In the genomic region with DNA sequence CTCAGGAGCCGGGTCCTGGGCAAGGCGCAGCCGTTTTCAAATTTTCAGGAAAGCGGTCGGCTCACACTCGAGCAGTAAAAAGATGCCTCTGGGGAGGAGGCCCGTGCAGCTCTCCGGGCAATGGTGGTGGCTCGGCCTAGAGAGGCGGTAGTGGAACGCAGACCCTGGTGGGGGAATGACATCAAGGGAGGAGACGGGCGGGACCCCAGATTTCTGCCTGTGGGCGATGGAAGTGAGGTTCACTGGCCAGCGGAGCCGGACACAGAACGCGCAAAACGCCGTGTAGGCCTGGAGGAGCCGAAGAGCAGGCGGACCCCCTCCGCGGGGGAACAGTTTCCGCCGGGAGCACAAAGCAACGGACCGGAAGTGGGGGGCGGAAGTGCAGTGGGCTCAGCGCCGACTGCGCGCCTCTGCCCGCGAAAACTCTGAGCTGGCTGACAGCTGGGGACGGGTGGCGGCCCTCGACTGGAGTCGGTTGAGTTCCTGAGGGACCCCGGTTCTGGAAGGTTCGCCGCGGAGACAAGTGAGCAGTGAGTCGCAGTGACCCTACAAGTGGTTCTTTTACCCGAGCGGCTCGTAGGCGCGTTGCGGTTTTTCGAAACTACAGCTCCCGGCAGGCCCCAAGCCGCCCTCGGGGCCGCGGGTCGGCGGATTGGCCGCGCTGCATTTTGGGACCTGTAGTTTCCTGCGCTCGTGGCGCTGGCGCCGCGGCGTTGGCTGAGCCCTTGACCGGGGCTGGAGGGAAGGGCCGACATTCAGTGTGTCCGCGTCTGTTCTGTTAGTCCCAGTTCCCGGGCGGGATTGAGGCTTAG, we compare ENCODE assay signal across 1 cellular context.
TF ChIP-seq lines count a peak whose summit lies in the region.

A gene with protein sequence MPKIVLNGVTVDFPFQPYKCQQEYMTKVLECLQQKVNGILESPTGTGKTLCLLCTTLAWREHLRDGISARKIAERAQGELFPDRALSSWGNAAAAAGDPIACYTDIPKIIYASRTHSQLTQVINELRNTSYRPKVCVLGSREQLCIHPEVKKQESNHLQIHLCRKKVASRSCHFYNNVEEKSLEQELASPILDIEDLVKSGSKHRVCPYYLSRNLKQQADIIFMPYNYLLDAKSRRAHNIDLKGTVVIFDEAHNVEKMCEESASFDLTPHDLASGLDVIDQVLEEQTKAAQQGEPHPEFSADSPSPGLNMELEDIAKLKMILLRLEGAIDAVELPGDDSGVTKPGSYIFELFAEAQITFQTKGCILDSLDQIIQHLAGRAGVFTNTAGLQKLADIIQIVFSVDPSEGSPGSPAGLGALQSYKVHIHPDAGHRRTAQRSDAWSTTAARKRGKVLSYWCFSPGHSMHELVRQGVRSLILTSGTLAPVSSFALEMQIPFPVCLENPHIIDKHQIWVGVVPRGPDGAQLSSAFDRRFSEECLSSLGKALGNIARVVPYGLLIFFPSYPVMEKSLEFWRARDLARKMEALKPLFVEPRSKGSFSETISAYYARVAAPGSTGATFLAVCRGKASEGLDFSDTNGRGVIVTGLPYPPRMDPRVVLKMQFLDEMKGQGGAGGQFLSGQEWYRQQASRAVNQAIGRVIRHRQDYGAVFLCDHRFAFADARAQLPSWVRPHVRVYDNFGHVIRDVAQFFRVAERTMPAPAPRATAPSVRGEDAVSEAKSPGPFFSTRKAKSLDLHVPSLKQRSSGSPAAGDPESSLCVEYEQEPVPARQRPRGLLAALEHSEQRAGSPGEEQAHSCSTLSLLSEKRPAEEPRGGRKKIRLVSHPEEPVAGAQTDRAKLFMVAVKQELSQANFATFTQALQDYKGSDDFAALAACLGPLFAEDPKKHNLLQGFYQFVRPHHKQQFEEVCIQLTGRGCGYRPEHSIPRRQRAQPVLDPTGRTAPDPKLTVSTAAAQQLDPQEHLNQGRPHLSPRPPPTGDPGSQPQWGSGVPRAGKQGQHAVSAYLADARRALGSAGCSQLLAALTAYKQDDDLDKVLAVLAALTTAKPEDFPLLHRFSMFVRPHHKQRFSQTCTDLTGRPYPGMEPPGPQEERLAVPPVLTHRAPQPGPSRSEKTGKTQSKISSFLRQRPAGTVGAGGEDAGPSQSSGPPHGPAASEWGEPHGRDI (N-terminal part only) (plus strand): TSS at position 376 of the 812 bp plus-strand sequence. CDS start 1,091 bp downstream, outside the sequence.

TF ChIP-seq in HepG2, 621 proteins besides CTCF, POLR2A, EP300 and RAD21 (continued from another document and continues in another):
- TF ChIP-seq, protein P1, sequence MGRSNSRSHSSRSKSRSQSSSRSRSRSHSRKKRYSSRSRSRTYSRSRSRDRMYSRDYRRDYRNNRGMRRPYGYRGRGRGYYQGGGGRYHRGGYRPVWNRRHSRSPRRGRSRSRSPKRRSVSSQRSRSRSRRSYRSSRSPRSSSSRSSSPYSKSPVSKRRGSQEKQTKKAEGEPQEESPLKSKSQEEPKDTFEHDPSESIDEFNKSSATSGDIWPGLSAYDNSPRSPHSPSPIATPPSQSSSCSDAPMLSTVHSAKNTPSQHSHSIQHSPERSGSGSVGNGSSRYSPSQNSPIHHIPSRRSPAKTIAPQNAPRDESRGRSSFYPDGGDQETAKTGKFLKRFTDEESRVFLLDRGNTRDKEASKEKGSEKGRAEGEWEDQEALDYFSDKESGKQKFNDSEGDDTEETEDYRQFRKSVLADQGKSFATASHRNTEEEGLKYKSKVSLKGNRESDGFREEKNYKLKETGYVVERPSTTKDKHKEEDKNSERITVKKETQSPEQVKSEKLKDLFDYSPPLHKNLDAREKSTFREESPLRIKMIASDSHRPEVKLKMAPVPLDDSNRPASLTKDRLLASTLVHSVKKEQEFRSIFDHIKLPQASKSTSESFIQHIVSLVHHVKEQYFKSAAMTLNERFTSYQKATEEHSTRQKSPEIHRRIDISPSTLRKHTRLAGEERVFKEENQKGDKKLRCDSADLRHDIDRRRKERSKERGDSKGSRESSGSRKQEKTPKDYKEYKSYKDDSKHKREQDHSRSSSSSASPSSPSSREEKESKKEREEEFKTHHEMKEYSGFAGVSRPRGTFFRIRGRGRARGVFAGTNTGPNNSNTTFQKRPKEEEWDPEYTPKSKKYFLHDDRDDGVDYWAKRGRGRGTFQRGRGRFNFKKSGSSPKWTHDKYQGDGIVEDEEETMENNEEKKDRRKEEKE (IDR thresholded peaks at IDR 0.05), result no peak
- TF ChIP-seq, protein P2, sequence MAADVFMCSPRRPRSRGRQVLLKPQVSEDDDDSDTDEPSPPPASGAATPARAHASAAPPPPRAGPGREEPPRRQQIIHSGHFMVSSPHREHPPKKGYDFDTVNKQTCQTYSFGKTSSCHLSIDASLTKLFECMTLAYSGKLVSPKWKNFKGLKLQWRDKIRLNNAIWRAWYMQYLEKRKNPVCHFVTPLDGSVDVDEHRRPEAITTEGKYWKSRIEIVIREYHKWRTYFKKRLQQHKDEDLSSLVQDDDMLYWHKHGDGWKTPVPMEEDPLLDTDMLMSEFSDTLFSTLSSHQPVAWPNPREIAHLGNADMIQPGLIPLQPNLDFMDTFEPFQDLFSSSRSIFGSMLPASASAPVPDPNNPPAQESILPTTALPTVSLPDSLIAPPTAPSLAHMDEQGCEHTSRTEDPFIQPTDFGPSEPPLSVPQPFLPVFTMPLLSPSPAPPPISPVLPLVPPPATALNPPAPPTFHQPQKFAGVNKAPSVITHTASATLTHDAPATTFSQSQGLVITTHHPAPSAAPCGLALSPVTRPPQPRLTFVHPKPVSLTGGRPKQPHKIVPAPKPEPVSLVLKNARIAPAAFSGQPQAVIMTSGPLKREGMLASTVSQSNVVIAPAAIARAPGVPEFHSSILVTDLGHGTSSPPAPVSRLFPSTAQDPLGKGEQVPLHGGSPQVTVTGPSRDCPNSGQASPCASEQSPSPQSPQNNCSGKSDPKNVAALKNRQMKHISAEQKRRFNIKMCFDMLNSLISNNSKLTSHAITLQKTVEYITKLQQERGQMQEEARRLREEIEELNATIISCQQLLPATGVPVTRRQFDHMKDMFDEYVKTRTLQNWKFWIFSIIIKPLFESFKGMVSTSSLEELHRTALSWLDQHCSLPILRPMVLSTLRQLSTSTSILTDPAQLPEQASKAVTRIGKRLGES (CRISPR knock-in tag; IDR thresholded peaks at IDR 0.05; ENCODE audit: borderline replicate concordance), result peak; percentile 88
- TF ChIP-seq, protein P3, sequence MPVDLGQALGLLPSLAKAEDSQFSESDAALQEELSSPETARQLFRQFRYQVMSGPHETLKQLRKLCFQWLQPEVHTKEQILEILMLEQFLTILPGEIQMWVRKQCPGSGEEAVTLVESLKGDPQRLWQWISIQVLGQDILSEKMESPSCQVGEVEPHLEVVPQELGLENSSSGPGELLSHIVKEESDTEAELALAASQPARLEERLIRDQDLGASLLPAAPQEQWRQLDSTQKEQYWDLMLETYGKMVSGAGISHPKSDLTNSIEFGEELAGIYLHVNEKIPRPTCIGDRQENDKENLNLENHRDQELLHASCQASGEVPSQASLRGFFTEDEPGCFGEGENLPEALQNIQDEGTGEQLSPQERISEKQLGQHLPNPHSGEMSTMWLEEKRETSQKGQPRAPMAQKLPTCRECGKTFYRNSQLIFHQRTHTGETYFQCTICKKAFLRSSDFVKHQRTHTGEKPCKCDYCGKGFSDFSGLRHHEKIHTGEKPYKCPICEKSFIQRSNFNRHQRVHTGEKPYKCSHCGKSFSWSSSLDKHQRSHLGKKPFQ (CRISPR knock-in tag; IDR thresholded peaks at IDR 0.05; ENCODE audit: insufficient replicate concordance), result peak; percentile 68
- TF ChIP-seq AHR (CRISPR knock-in tag; IDR thresholded peaks at IDR 0.05) (peak; percentile 96), ZKSCAN8 (CRISPR knock-in tag; IDR thresholded peaks at IDR 0.05; ENCODE audit: borderline replicate concordance) (no peak), HNF4A (CRISPR knock-in tag; IDR thresholded peaks at IDR 0.05) (peak; percentile 62), ZNF672 (CRISPR knock-in tag; IDR thresholded peaks at IDR 0.05) (no peak), THAP11 (CRISPR knock-in tag; IDR thresholded peaks at IDR 0.05) (peak; percentile 99), ZNF367 (CRISPR knock-in tag; IDR thresholded peaks at IDR 0.05; ENCODE audit: borderline replicate concordance) (peak; percentile 95; the same call in 1 of the 2 replicates), ZNF614 (CRISPR knock-in tag; IDR thresholded peaks at IDR 0.05; ENCODE audit: borderline replicate concordance) (peak; percentile 97; the same call in 1 of the 2 replicates), PHF20 (CRISPR knock-in tag; IDR thresholded peaks at IDR 0.05) (peak; percentile 98), ZNF460 (CRISPR knock-in tag; IDR thresholded peaks at IDR 0.05; ENCODE audit: borderline replicate concordance) (no peak; the same call in 1 of the 2 replicates), HMG20A (CRISPR knock-in tag; IDR thresholded peaks at IDR 0.05; ENCODE audit: borderline replicate concordance) (no peak), IKZF1 (IDR thresholded peaks at IDR 0.05) (no peak), MAZ (IDR thresholded peaks at IDR 0.05; ENCODE audit: borderline replicate concordance, low read depth, low read length) (peak; percentile 91), MAZ (CRISPR knock-in tag; IDR thresholded peaks at IDR 0.05; ENCODE audit: low read depth) (peak; percentile 97), EED (CRISPR knock-in tag; IDR thresholded peaks at IDR 0.05) (no peak; the same call in none of the 2 replicates), AGO2 (optimal IDR thresholded peaks at IDR 0.05; ENCODE audit: low read depth, low read length) (peak; percentile 33), HNRNPLL (IDR thresholded peaks at IDR 0.05; ENCODE audit: low read depth, low read length, poor library complexity, severe bottlenecking) (peak; percentile 95), ZNF101 (CRISPR knock-in tag; IDR thresholded peaks at IDR 0.05; ENCODE audit: borderline replicate concordance, low read depth) (0 out of 2 replicates have a peak, but pooled peaks have one; percentile 48), KMT2B (CRISPR knock-in tag; IDR thresholded peaks at IDR 0.05) (peak; percentile 95), ZBTB42 (CRISPR knock-in tag; IDR thresholded peaks at IDR 0.05) (peak; percentile 67; the same call in 1 of the 2 replicates), ZNF782 (CRISPR knock-in tag; IDR thresholded peaks at IDR 0.05; ENCODE audit: borderline replicate concordance) (peak; percentile 66; the same call in 1 of the 2 replicates)
- TF ChIP-seq, protein P4, sequence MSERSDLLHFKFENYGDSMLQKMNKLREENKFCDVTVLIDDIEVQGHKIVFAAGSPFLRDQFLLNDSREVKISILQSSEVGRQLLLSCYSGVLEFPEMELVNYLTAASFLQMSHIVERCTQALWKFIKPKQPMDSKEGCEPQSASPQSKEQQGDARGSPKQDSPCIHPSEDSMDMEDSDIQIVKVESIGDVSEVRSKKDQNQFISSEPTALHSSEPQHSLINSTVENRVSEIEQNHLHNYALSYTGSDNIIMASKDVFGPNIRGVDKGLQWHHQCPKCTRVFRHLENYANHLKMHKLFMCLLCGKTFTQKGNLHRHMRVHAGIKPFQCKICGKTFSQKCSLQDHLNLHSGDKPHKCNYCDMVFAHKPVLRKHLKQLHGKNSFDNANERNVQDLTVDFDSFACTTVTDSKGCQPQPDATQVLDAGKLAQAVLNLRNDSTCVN (CRISPR knock-in tag; IDR thresholded peaks at IDR 0.05; ENCODE audit: borderline replicate concordance), result peak; percentile 88
- TF ChIP-seq, protein P5, sequence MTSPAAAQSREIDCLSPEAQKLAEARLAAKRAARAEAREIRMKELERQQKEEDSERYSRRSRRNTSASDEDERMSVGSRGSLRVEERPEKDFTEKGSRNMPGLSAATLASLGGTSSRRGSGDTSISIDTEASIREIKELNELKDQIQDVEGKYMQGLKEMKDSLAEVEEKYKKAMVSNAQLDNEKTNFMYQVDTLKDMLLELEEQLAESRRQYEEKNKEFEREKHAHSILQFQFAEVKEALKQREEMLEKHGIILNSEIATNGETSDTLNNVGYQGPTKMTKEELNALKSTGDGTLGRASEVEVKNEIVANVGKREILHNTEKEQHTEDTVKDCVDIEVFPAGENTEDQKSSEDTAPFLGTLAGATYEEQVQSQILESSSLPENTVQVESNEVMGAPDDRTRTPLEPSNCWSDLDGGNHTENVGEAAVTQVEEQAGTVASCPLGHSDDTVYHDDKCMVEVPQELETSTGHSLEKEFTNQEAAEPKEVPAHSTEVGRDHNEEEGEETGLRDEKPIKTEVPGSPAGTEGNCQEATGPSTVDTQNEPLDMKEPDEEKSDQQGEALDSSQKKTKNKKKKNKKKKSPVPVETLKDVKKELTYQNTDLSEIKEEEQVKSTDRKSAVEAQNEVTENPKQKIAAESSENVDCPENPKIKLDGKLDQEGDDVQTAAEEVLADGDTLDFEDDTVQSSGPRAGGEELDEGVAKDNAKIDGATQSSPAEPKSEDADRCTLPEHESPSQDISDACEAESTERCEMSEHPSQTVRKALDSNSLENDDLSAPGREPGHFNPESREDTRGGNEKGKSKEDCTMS (CRISPR knock-in tag; conservative IDR thresholded peaks at IDR 0.05), result 0 out of 2 replicates have a peak, but pooled peaks have one; percentile 43
- TF ChIP-seq, protein P6, sequence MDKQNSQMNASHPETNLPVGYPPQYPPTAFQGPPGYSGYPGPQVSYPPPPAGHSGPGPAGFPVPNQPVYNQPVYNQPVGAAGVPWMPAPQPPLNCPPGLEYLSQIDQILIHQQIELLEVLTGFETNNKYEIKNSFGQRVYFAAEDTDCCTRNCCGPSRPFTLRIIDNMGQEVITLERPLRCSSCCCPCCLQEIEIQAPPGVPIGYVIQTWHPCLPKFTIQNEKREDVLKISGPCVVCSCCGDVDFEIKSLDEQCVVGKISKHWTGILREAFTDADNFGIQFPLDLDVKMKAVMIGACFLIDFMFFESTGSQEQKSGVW (CRISPR knock-in tag; IDR thresholded peaks at IDR 0.05; ENCODE audit: borderline replicate concordance), result peak; percentile 1; the same call in 1 of the 2 replicates
- TF ChIP-seq, protein P7, sequence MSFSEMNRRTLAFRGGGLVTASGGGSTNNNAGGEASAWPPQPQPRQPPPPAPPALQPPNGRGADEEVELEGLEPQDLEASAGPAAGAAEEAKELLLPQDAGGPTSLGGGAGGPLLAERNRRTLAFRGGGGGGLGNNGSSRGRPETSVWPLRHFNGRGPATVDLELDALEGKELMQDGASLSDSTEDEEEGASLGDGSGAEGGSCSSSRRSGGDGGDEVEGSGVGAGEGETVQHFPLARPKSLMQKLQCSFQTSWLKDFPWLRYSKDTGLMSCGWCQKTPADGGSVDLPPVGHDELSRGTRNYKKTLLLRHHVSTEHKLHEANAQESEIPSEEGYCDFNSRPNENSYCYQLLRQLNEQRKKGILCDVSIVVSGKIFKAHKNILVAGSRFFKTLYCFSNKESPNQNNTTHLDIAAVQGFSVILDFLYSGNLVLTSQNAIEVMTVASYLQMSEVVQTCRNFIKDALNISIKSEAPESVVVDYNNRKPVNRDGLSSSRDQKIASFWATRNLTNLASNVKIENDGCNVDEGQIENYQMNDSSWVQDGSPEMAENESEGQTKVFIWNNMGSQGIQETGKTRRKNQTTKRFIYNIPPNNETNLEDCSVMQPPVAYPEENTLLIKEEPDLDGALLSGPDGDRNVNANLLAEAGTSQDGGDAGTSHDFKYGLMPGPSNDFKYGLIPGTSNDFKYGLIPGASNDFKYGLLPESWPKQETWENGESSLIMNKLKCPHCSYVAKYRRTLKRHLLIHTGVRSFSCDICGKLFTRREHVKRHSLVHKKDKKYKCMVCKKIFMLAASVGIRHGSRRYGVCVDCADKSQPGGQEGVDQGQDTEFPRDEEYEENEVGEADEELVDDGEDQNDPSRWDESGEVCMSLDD (CRISPR knock-in tag; IDR thresholded peaks at IDR 0.05; ENCODE audit: borderline replicate concordance), result peak; percentile 95
